Comparison of ENCODE assay signal across 24 cellular contexts in the genomic region with DNA sequence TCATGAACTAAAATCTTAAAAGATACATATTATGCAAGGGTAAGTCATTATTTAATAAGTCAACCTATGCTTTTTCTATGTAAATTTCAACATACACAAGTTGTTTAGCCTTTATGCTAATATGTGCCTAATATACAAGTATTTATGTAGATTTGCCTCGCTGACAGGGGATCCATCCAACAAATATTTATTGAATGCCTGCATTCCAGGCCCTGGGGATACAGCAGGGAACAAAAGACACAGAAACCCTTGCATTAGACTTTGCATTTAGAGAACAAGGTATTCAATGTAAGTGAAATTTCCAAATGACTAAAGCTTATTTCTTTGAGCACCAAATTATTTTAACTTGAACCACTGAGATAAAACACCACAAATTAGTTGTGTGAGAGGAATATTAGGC.
"Had no signal": no experiment of that assay in that cellular context is flagged by ENCODE, and none has a peak within 500 bp of the region (broad histone marks: within the 10 kb centered on the region; RNA-seq: fewer than 3 reads in every experiment).

No MANE protein-coding gene starts in this region.

- H3K36me3 ChIP-seq: ovary had no signal

- ATAC-seq: effector memory CD8-positive, alpha-beta T cell; left colon; left ventricle myocardium superior; mucosa of descending colon; natural killer cell; psoas muscle; right lobe of liver; stimulated activated memory B cell treated with anti-CD40 and anti-IgM and Interleukin-4, amounts not matched to agents 10 μg/mL and 1 μg/mL and 100 μg/mL, for 72 hours had no signal

- H3K4me3 Mint-ChIP-seq: dendritic cell treated with granulocyte-macrophage colony-stimulating factor and Interleukin-4, amounts not matched to agents 40 ng/mL and 50 ng/mL, for 4 days; effector memory CD8-positive, alpha-beta T cell; natural killer cell; neural progenitor cell; stimulated activated memory B cell treated with anti-CD40 and anti-IgM and Interleukin-4, amounts not matched to agents 10 μg/mL and 1 μg/mL and 100 μg/mL, for 72 hours; stimulated activated naive CD8-positive, alpha-beta T cell treated with anti-CD3 and anti-CD28 coated beads, Interleukin-15, Interleukin-2, amounts not matched to agents 100 ng/mL and 50 ng/mL, for 24 hours had no signal

- H3K4me2 ChIP-seq: neural progenitor cell had no signal

- H3K9me3 Mint-ChIP-seq: dendritic cell treated with granulocyte-macrophage colony-stimulating factor and Interleukin-4, amounts not matched to agents 40 ng/mL and 50 ng/mL, for 4 days; effector memory CD8-positive, alpha-beta T cell; natural killer cell; neural progenitor cell; stimulated activated memory B cell treated with anti-CD40 and anti-IgM and Interleukin-4, amounts not matched to agents 10 μg/mL and 1 μg/mL and 100 μg/mL, for 72 hours; stimulated activated naive CD8-positive, alpha-beta T cell treated with anti-CD3 and anti-CD28 coated beads, Interleukin-15, Interleukin-2, amounts not matched to agents 100 ng/mL and 50 ng/mL, for 24 hours had no signal

- H3K4me1 Mint-ChIP-seq: neural progenitor cell had no signal

- H3K4me3 ChIP-seq: esophagus squamous epithelium, lung, mucosa of descending colon, neural progenitor cell, ovary, psoas muscle, right lobe of liver, spleen, thoracic aorta, transverse colon had no signal

- H3K27me3 ChIP-seq: esophagus squamous epithelium, neural progenitor cell, ovary, right lobe of liver, spleen, transverse colon had no signal

- H3K27me3 Mint-ChIP-seq: dendritic cell treated with granulocyte-macrophage colony-stimulating factor and Interleukin-4, amounts not matched to agents 40 ng/mL and 50 ng/mL, for 4 days; effector memory CD8-positive, alpha-beta T cell; stimulated activated memory B cell treated with anti-CD40 and anti-IgM and Interleukin-4, amounts not matched to agents 10 μg/mL and 1 μg/mL and 100 μg/mL, for 72 hours; stimulated activated naive CD8-positive, alpha-beta T cell treated with anti-CD3 and anti-CD28 coated beads, Interleukin-15, Interleukin-2, amounts not matched to agents 100 ng/mL and 50 ng/mL, for 24 hours had no signal

- H3K27ac Mint-ChIP-seq: dendritic cell treated with granulocyte-macrophage colony-stimulating factor and Interleukin-4, amounts not matched to agents 40 ng/mL and 50 ng/mL, for 4 days; effector memory CD8-positive, alpha-beta T cell; neural progenitor cell; stimulated activated memory B cell treated with anti-CD40 and anti-IgM and Interleukin-4, amounts not matched to agents 10 μg/mL and 1 μg/mL and 100 μg/mL, for 72 hours had no signal

- DNase-seq: cerebellar nuclear complex; effector memory CD8-positive, alpha-beta T cell; esophagus squamous epithelium; foreskin fibroblast; left colon; left ventricle myocardium superior; mucosa of descending colon; natural killer cell; nucleus accumbens; ovary; psoas muscle; retina; right lobe of liver; spleen; stimulated activated CD4-positive, alpha-beta T cell treated with anti-CD3 and anti-CD28 coated beads, Interleukin-15, amount 100 ng/mL, for 24 hours; stimulated activated CD4-positive, alpha-beta T cell treated with anti-CD3 and anti-CD28 coated beads, Interleukin-1b, Interleukin-23, amount 100 ng/mL, for 48 hours; stimulated activated CD4-positive, alpha-beta T cell treated with anti-CD3 and anti-CD28 coated beads, Interleukin-4, amount 100 ng/mL, for 24 hours; transverse colon had no signal

- H3K4me1 ChIP-seq: neural progenitor cell, right lobe of liver had no signal

- H2AFZ ChIP-seq: neural progenitor cell had no signal

- H3K27ac ChIP-seq: esophagus squamous epithelium, neural progenitor cell, ovary, psoas muscle, right lobe of liver, spleen, thoracic aorta, transverse colon had no signal

- H3K9me3 ChIP-seq: esophagus squamous epithelium, mucosa of descending colon, ovary, psoas muscle, right lobe of liver, spleen, thoracic aorta, transverse colon had no signal

- H3K9ac ChIP-seq: neural progenitor cell had no signal
